20 cellular contexts compared by ENCODE assay signal in genomic region chr16:85948870-85949269, GRCh38. TPM values are rescaled to one million over a fixed set of nuclear protein-coding genes. Genes with fewer than 3 reads are reported as not detected.
DNase-seq lines count a peak whose midpoint lies in the region; ATAC-seq and TF ChIP-seq lines count a peak whose summit lies in the region.
"Had no signal": no experiment of that assay in that cellular context is flagged by ENCODE, and none has a peak within 500 bp of the region (broad histone marks: within the 10 kb centered on the region; RNA-seq: fewer than 3 reads in every experiment).

No MANE protein-coding gene starts in this region.

- H3K4me2 ChIP-seq in BLaER1 = peak overlapping the region; percentile 85
- peak overlapping the region; percentile 97 for H3K4me2 ChIP-seq in DOHH2 (ENCODE audit: low read length)

- no peaks in the 10 kb centered on the region for H3K27me3 ChIP-seq in BLaER1
- no peaks in the 10 kb centered on the region for H3K27me3 ChIP-seq in DOHH2 (ENCODE audit: control insufficient read depth, low read length)
- H3K27me3 ChIP-seq in upper lobe of right lung = peaks cover 6% of the 10 kb centered on the region

- no peak for TF ChIP-seq CTCF in DOHH2 (IDR thresholded peaks at IDR 0.05; ENCODE audit: low read depth, low read length, poor library complexity, severe bottlenecking)
- no peak for TF ChIP-seq CTCF in upper lobe of right lung (IDR thresholded peaks at IDR 0.05)

- peaks cover 11% of the 10 kb centered on the region for H3F3A ChIP-seq in DOHH2 (ENCODE audit: control insufficient read depth, insufficient read depth)

- DNase-seq in NAMALWA (ENCODE audit: low spot score) = peak; percentile 43
- DNase-seq in central memory CD8-positive, alpha-beta T cell (ENCODE audit: low spot score in 2 of 2) = no peak
- no peak for DNase-seq in upper lobe of right lung
- no peak for DNase-seq in HCEC 1CT
- no peak for DNase-seq in ecto neural progenitor cell (ENCODE audit: low spot score)
- DNase-seq: activated CD4-positive, alpha-beta memory T cell treated with anti-CD3 and anti-CD28 coated beads, Interleukin-2, amount 10 ng/mL, durations not matched to agents 7 days and 5 days; GM23248; NCI-H146; NCI-H82; stimulated activated CD4-positive, alpha-beta T cell treated with anti-CD3 and anti-CD28 coated beads, Interleukin-15, amount 100 ng/mL, for 24 hours; stimulated activated naive CD4-positive, alpha-beta T cell had no signal

- intact Hi-C loops in upper lobe of right lung (cut with DNase I) = no loop called here

- no peak overlapping the region for H3K4me3 ChIP-seq in BLaER1
- peak overlapping the region; percentile 76 for H3K4me3 ChIP-seq in DOHH2 (ENCODE audit: low read length)
- no peak overlapping the region for H3K4me3 ChIP-seq in upper lobe of right lung
- H3K4me3 ChIP-seq: cardiac muscle cell, esophagus muscularis mucosa, GM23248 had no signal

- peaks cover 3% of the 10 kb centered on the region for H3K36me3 Mint-ChIP-seq in central memory CD8-positive, alpha-beta T cell (ENCODE audit: insufficient read depth)

- H3K9me3 ChIP-seq in BLaER1 = no peaks in the 10 kb centered on the region
- H3K9me3 ChIP-seq in DOHH2 (ENCODE audit: control insufficient read depth, insufficient read depth, low read length) = no peaks in the 10 kb centered on the region
- H3K9me3 ChIP-seq in upper lobe of right lung = no peaks in the 10 kb centered on the region
- H3K9me3 ChIP-seq: esophagus muscularis mucosa, neutrophil, upper lobe of left lung had no signal

- H3K4me1 ChIP-seq in BLaER1 = peaks cover 69% of the 10 kb centered on the region
- peaks cover 74% of the 10 kb centered on the region for H3K4me1 ChIP-seq in DOHH2 (ENCODE audit: control insufficient read depth, low read length)
- H3K4me1 ChIP-seq in upper lobe of right lung = no peaks in the 10 kb centered on the region
- H3K4me1 ChIP-seq: esophagus muscularis mucosa, upper lobe of left lung had no signal

- no peaks in the 10 kb centered on the region for H3K9me2 ChIP-seq in DOHH2 (replicated peaks; ENCODE audit: control insufficient read depth, low read length)

- H3K36me3 ChIP-seq in BLaER1 (no peaks in the 10 kb centered on the region), DOHH2 (ENCODE audit: control insufficient read depth, low read length) (no peaks in the 10 kb centered on the region), upper lobe of right lung (no peaks in the 10 kb centered on the region)
- H3K36me3 ChIP-seq: cardiac muscle cell, esophagus muscularis mucosa, neutrophil, upper lobe of left lung had no signal

- H3K4me1 Mint-ChIP-seq in central memory CD8-positive, alpha-beta T cell = peaks cover 41% of the 10 kb centered on the region

- H3K9ac ChIP-seq in BLaER1 = no peak overlapping the region
- H3K9ac ChIP-seq: GM23248 had no signal

- no peak for ATAC-seq in central memory CD8-positive, alpha-beta T cell (replicated peaks; ENCODE audit: extremely low read depth, poor library complexity, severe bottlenecking)
- ATAC-seq in upper lobe of right lung (no peak), GM19452 (IDR thresholded peaks at IDR 0.05; ENCODE audit: unreplicated experiment) (no peak)

- H4K20me1 ChIP-seq in BLaER1 (no peaks in the 10 kb centered on the region), DOHH2 (ENCODE audit: control insufficient read depth, insufficient read depth, low read depth, low read length) (no peaks in the 10 kb centered on the region)

- H3K4me3 Mint-ChIP-seq in central memory CD8-positive, alpha-beta T cell = peak overlapping the region; percentile 72
- H3K4me3 Mint-ChIP-seq: activated CD4-positive, alpha-beta memory T cell treated with anti-CD3 and anti-CD28 coated beads, Interleukin-2, amount 10 ng/mL, durations not matched to agents 7 days and 5 days; activated T-helper 1 cell treated with anti-CD3 and anti-CD28 coated beads, Interleukin-12 subunit alpha, Interleukin-12 subunit beta, Interleukin-2, Interleukin-4 antibody, amounts not matched to agents 30 ng/mL and 10 ng/mL and 1 ng/mL, durations not matched to agents 14 hours and 24 hours and 36 hours had no signal

- H3K27me3 Mint-ChIP-seq in central memory CD8-positive, alpha-beta T cell = peaks cover 10% of the 10 kb centered on the region

- peak overlapping the region; percentile 55 for H3K27ac Mint-ChIP-seq in central memory CD8-positive, alpha-beta T cell (ENCODE audit: low read depth)
- H3K27ac Mint-ChIP-seq: activated CD4-positive, alpha-beta memory T cell treated with anti-CD3 and anti-CD28 coated beads, Interleukin-2, amount 10 ng/mL, durations not matched to agents 7 days and 5 days; activated T-helper 1 cell treated with anti-CD3 and anti-CD28 coated beads, Interleukin-12 subunit alpha, Interleukin-12 subunit beta, Interleukin-2, Interleukin-4 antibody, amounts not matched to agents 30 ng/mL and 10 ng/mL and 1 ng/mL, durations not matched to agents 14 hours and 24 hours and 36 hours had no signal

- H3K9me3 Mint-ChIP-seq in central memory CD8-positive, alpha-beta T cell = no peaks in the 10 kb centered on the region
- H3K9me3 Mint-ChIP-seq: activated CD4-positive, alpha-beta memory T cell treated with anti-CD3 and anti-CD28 coated beads, Interleukin-2, amount 10 ng/mL, durations not matched to agents 7 days and 5 days; activated T-helper 1 cell treated with anti-CD3 and anti-CD28 coated beads, Interleukin-12 subunit alpha, Interleukin-12 subunit beta, Interleukin-2, Interleukin-4 antibody, amounts not matched to agents 30 ng/mL and 10 ng/mL and 1 ng/mL, durations not matched to agents 14 hours and 24 hours and 36 hours had no signal

- H3K27ac ChIP-seq in BLaER1 = no peak overlapping the region
- peak overlapping the region; percentile 34 for H3K27ac ChIP-seq in DOHH2 (ENCODE audit: low read depth, low read length)
- H3K27ac ChIP-seq in upper lobe of right lung = no peak overlapping the region
- H3K27ac ChIP-seq: cardiac muscle cell, esophagus muscularis mucosa, GM23248, neutrophil, upper lobe of left lung had no signal

- H3K79me2 ChIP-seq in DOHH2 (ENCODE audit: control insufficient read depth, low read length) = peaks cover 5% of the 10 kb centered on the region; the same call in 1 of the 2 replicates

RNA-seq across cellular contexts. Expression of gene IRF8, which starts 49.9 kb away (rescaled TPM):
- total RNA-seq in upper lobe of right lung = 43.1 TPM
- total RNA-seq: G401, GM23248 had no signal
